19 cellular contexts compared by ENCODE assay signal in genomic region chr19:44810555-44811447, GRCh38. TPM values are rescaled to one million over a fixed set of nuclear protein-coding genes. Genes with fewer than 3 reads are reported as not detected.
A peak's percentile ranks its signal among the peaks of the same experiment; 100 is the strongest.
DNase-seq lines count a peak whose midpoint lies in the region; ATAC-seq and TF ChIP-seq lines count a peak whose summit lies in the region.
"Had no signal": no experiment of that assay in that cellular context is flagged by ENCODE, and none has a peak within 500 bp of the region (broad histone marks: within the 10 kb centered on the region; RNA-seq: fewer than 3 reads in every experiment).

No MANE protein-coding gene starts in this region.

- H3K4me3 ChIP-seq in esophagus muscularis mucosa = peak overlapping the region; percentile 59 to 73 (median 63)
- H3K4me3 ChIP-seq in prostate gland = peak overlapping the region; percentile 66 to 72
- H3K4me3 ChIP-seq: SJSA1 had no signal

- peak overlapping the region in 1 of 4 donors; percentile 12 for H3K27ac ChIP-seq in esophagus muscularis mucosa (replicated peaks in 1 of 4)
- peak overlapping the region; percentile 89 to 90 for H3K27ac ChIP-seq in prostate gland
- H3K27ac ChIP-seq: SJSA1 had no signal

- H3K4me1 ChIP-seq in esophagus muscularis mucosa (peaks cover 27 to 42% (median 37%) of the 10 kb centered on the region in 4 donors), prostate gland (replicated peaks) (peaks cover 22% of the 10 kb centered on the region)

- H3K9me3 Mint-ChIP-seq in HFFc6 = no peaks in the 10 kb centered on the region
- H3K9me3 Mint-ChIP-seq: naive thymus-derived CD8-positive, alpha-beta T cell had no signal

- intact Hi-C loops in esophagus muscularis mucosa (cut with DNase I) (no loop called here), prostate gland (cut with DNase I) (no loop called here)

- no peak for TF ChIP-seq RAD21 in Ishikawa (IDR thresholded peaks at IDR 0.05; ENCODE audit: low read depth)

- H3K4me1 Mint-ChIP-seq in HFFc6 (ENCODE audit: low read depth) = peaks cover 7% of the 10 kb centered on the region
- H3K4me1 Mint-ChIP-seq: activated CD8-positive, alpha-beta memory T cell treated with anti-CD3 and anti-CD28 coated beads, Interleukin-2, amount 10 ng/mL, durations not matched to agents 7 days and 5 days had no signal

- H3K9me3 ChIP-seq in esophagus muscularis mucosa (no peaks in the 10 kb centered on the region), prostate gland (no peaks in the 10 kb centered on the region)
- H3K9me3 ChIP-seq: SJSA1 had no signal

- no peaks in the 10 kb centered on the region for H3K27me3 ChIP-seq in esophagus muscularis mucosa
- H3K27me3 ChIP-seq in prostate gland (replicated peaks; ENCODE audit: insufficient read depth) = no peaks in the 10 kb centered on the region
- H3K27me3 ChIP-seq: SJSA1 had no signal

- H3K27ac Mint-ChIP-seq in HFFc6 = no peak overlapping the region
- H3K27ac Mint-ChIP-seq: activated CD8-positive, alpha-beta memory T cell treated with anti-CD3 and anti-CD28 coated beads, Interleukin-2, amount 10 ng/mL, durations not matched to agents 7 days and 5 days; naive thymus-derived CD8-positive, alpha-beta T cell had no signal

- TF ChIP-seq EP300 in Ishikawa (IDR thresholded peaks at IDR 0.05; ENCODE audit: borderline replicate concordance) = no peak
- no peak for TF ChIP-seq EP300 in esophagus muscularis mucosa (IDR thresholded peaks at IDR 0.05)

- 86% methylated on average over 6 of the region's 11 CpGs for WGBS in esophagus muscularis mucosa
- 81% methylated on average over 11 of the region's 11 CpGs for WGBS in prostate gland

- no peak overlapping the region for H3K4me3 Mint-ChIP-seq in HFFc6
- H3K4me3 Mint-ChIP-seq: activated CD8-positive, alpha-beta memory T cell treated with anti-CD3 and anti-CD28 coated beads, Interleukin-2, amount 10 ng/mL, durations not matched to agents 7 days and 5 days had no signal

- DNase-seq in ELF-1 (ENCODE audit: low read depth, low spot score) (peak; percentile 30), esophagus muscularis mucosa (ENCODE audit: extremely low spot score) (no peak), prostate gland (ENCODE audit: low spot score) (no peak), NCI-H1048 (lab: John Stamatoyannopoulos, UW) (no peak), CD1c-positive myeloid dendritic cell (ENCODE audit: extremely low spot score) (no peak), HFFc6 (no peak)
- DNase-seq: activated CD4-positive, CD25-positive, alpha-beta regulatory T cell treated with anti-CD3 and anti-CD28 coated beads, Interleukin-2, amount 50 U/mL, for 72 hours; activated CD8-positive, alpha-beta memory T cell treated with anti-CD3 and anti-CD28 coated beads, Interleukin-2, amount 10 ng/mL, durations not matched to agents 7 days and 5 days; COR-L47; MV-4-11; naive thymus-derived CD8-positive, alpha-beta T cell; NCI-H2107; NCI-H526 treated with DMSO at 0.1 percent for 48 hours; T-helper 9 cell had no signal

- TF ChIP-seq CTCF in esophagus muscularis mucosa (IDR thresholded peaks at IDR 0.05) (no peak), prostate gland (IDR thresholded peaks at IDR 0.05) (no peak), HFFc6 (IDR thresholded peaks at IDR 0.05) (no peak)

- no peaks in the 10 kb centered on the region; the same call in 1 of the 2 replicates for H3K36me3 Mint-ChIP-seq in HFFc6 (ENCODE audit: low read depth)
- H3K36me3 Mint-ChIP-seq: activated CD8-positive, alpha-beta memory T cell treated with anti-CD3 and anti-CD28 coated beads, Interleukin-2, amount 10 ng/mL, durations not matched to agents 7 days and 5 days; naive thymus-derived CD8-positive, alpha-beta T cell had no signal

- ATAC-seq in HG02763 (IDR thresholded peaks at IDR 0.05; ENCODE audit: unreplicated experiment) = no peak
- ATAC-seq: activated CD8-positive, alpha-beta memory T cell treated with anti-CD3 and anti-CD28 coated beads, Interleukin-2, amount 10 ng/mL, durations not matched to agents 7 days and 5 days; naive thymus-derived CD8-positive, alpha-beta T cell had no signal

- H3K36me3 ChIP-seq in esophagus muscularis mucosa (peaks cover 0 to 46% (median 30%) of the 10 kb centered on the region in 4 donors), prostate gland (peaks cover 0 to 21% of the 10 kb centered on the region in 2 donors)

- no peak for TF ChIP-seq POLR2A in esophagus muscularis mucosa (IDR thresholded peaks at IDR 0.05; ENCODE audit: low read depth)
- TF ChIP-seq POLR2A in prostate gland (IDR thresholded peaks at IDR 0.05) = no peak

- peaks cover 14% of the 10 kb centered on the region for H3K27me3 Mint-ChIP-seq in HFFc6 (ENCODE audit: insufficient read depth)

TF ChIP-seq in Ishikawa, 13 proteins besides CTCF, POLR2A, EP300 and RAD21:
- peak; percentile 28; the same call in 1 of the 2 replicates for TF ChIP-seq REST (IDR thresholded peaks at IDR 0.05; ENCODE audit: low read depth)
- TF ChIP-seq NFIC (IDR thresholded peaks at IDR 0.05) = no peak

RNA-seq across cellular contexts. Expression of gene BCAM, which starts 1.9 kb away (rescaled TPM):
- total RNA-seq in esophagus muscularis mucosa (10 to 100 TPM; 32.4 to 76.5 (median 56.6) TPM), prostate gland (100 to 1,000 TPM; 258 to 501 TPM)
- 1 to 10 TPM; 5.5 to 6.2 (median 6.0) TPM for total RNA-seq in HFFc6 (2021; fragmentation: NEBNext Ultra II Directional; extraction: Animal tissue kit (Norgen Biotek cat#: 25700))
- total RNA-seq: activated CD8-positive, alpha-beta memory T cell treated with anti-CD3 and anti-CD28 coated beads, Interleukin-2, amount 10 ng/mL, durations not matched to agents 7 days and 5 days; naive thymus-derived CD8-positive, alpha-beta T cell; OCI-LY7 had no signal

RNA-seq across cellular contexts. Expression of gene CBLC, which starts 33.1 kb away (rescaled TPM):
- total RNA-seq in esophagus muscularis mucosa (under 1 TPM in 2 of 4 donors, not detected in 2; 0.34 to 0.50 TPM), prostate gland (10 to 100 TPM; 30.1 to 33.6 TPM)
- not detected for total RNA-seq in HFFc6 (2021; fragmentation: NEBNext Ultra II Directional; extraction: Animal tissue kit (Norgen Biotek cat#: 25700))
- total RNA-seq: activated CD8-positive, alpha-beta memory T cell treated with anti-CD3 and anti-CD28 coated beads, Interleukin-2, amount 10 ng/mL, durations not matched to agents 7 days and 5 days; lung microvascular endothelial cell; naive thymus-derived CD8-positive, alpha-beta T cell; OCI-LY7; SJSA1 had no signal

RNA-seq across cellular contexts. Expression of gene NECTIN2, which starts 35.3 kb away (rescaled TPM):
- total RNA-seq in esophagus muscularis mucosa (10 to 100 TPM; 34.5 to 72.4 (median 60.1) TPM), prostate gland (100 to 1,000 TPM; 223 to 279 TPM)
- 100 to 1,000 TPM; 126 to 152 (median 148) TPM for total RNA-seq in HFFc6 (2021; fragmentation: NEBNext Ultra II Directional; extraction: Animal tissue kit (Norgen Biotek cat#: 25700))
- total RNA-seq: OCI-LY7 had no signal

Comparison
In these comparisons a context has a peak if more than half of its experiments do, and no peak if none do; other contexts are left out.
1. RNA of gene BCAM, which starts 1.9 kb away (total RNA-seq): 258 to 501 TPM in prostate gland and 32.4 to 76.5 TPM in esophagus muscularis mucosa; 5.5 to 6.2 TPM in HFFc6; every median in the first group is over 4 times any median in the second.
2. RNA of gene CBLC, which starts 33.1 kb away (total RNA-seq): 30.1 to 33.6 TPM in prostate gland; 0.34 to 0.50 TPM in esophagus muscularis mucosa and not detected in HFFc6; every median in the first group is over 10 times any median in the second.